Comparison of ENCODE assay signal across 1 cellular context in the genomic region with DNA sequence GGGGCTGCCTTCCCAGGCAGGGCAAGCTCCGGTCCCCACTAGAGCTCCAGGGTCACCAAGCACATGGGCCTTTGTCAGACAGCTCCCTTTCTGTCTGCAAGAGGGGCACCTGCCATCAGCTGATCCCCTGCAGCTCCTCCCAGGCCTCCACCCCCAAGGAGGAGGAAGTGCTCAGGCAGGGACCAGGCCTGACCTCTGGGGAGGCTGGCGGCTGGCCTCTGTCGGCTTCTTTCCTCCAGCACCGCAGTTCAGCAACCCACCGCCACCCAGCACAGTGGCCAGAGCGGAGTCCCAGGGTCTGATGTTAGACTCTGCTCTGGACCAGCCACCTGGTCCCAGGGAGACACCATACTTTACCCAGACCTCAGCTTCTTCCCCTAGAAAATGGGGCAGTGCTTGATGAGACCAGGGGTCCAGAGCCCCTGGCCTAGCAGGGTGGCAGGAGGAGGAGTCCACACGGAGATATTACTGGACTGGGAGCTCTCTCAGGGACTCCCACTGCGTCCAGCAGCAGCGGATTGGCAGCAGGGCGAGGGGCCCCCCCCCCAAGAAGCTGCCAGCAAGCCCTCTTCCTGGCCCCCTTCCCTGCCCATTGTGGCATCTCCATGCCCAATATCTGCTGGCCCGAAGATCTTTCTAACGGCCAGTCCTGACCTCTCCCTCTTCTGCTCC.
A peak's percentile ranks its signal among the peaks of the same experiment; 100 is the strongest.
TF ChIP-seq lines count a peak whose summit lies in the region.

No MANE protein-coding gene starts in this region.

TF ChIP-seq in HepG2, 621 proteins besides CTCF, POLR2A, EP300 and RAD21 (continues in another document):
- TF ChIP-seq, protein P1, sequence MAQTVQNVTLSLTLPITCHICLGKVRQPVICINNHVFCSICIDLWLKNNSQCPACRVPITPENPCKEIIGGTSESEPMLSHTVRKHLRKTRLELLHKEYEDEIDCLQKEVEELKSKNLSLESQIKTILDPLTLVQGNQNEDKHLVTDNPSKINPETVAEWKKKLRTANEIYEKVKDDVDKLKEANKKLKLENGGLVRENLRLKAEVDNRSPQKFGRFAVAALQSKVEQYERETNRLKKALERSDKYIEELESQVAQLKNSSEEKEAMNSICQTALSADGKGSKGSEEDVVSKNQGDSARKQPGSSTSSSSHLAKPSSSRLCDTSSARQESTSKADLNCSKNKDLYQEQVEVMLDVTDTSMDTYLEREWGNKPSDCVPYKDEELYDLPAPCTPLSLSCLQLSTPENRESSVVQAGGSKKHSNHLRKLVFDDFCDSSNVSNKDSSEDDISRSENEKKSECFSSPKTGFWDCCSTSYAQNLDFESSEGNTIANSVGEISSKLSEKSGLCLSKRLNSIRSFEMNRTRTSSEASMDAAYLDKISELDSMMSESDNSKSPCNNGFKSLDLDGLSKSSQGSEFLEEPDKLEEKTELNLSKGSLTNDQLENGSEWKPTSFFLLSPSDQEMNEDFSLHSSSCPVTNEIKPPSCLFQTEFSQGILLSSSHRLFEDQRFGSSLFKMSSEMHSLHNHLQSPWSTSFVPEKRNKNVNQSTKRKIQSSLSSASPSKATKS (CRISPR knock-in tag; IDR thresholded peaks at IDR 0.05) = no peak
- TF ChIP-seq ZNF768 (CRISPR knock-in tag; IDR thresholded peaks at IDR 0.05) = 0 out of 2 replicates have a peak, but pooled peaks have one; percentile 19
- TF ChIP-seq ZNF605 (CRISPR knock-in tag; IDR thresholded peaks at IDR 0.05) = no peak
- TF ChIP-seq ZBTB38 (CRISPR knock-in tag; IDR thresholded peaks at IDR 0.05) = peak; percentile 93
- no peak for TF ChIP-seq XRCC5 (optimal IDR thresholded peaks at IDR 0.05; ENCODE audit: low read length)
- no peak for TF ChIP-seq TSC22D2 (CRISPR knock-in tag; IDR thresholded peaks at IDR 0.05; ENCODE audit: borderline replicate concordance)
- TF ChIP-seq ZNF264 (CRISPR knock-in tag; IDR thresholded peaks at IDR 0.05) = no peak
- TF ChIP-seq, protein P2, sequence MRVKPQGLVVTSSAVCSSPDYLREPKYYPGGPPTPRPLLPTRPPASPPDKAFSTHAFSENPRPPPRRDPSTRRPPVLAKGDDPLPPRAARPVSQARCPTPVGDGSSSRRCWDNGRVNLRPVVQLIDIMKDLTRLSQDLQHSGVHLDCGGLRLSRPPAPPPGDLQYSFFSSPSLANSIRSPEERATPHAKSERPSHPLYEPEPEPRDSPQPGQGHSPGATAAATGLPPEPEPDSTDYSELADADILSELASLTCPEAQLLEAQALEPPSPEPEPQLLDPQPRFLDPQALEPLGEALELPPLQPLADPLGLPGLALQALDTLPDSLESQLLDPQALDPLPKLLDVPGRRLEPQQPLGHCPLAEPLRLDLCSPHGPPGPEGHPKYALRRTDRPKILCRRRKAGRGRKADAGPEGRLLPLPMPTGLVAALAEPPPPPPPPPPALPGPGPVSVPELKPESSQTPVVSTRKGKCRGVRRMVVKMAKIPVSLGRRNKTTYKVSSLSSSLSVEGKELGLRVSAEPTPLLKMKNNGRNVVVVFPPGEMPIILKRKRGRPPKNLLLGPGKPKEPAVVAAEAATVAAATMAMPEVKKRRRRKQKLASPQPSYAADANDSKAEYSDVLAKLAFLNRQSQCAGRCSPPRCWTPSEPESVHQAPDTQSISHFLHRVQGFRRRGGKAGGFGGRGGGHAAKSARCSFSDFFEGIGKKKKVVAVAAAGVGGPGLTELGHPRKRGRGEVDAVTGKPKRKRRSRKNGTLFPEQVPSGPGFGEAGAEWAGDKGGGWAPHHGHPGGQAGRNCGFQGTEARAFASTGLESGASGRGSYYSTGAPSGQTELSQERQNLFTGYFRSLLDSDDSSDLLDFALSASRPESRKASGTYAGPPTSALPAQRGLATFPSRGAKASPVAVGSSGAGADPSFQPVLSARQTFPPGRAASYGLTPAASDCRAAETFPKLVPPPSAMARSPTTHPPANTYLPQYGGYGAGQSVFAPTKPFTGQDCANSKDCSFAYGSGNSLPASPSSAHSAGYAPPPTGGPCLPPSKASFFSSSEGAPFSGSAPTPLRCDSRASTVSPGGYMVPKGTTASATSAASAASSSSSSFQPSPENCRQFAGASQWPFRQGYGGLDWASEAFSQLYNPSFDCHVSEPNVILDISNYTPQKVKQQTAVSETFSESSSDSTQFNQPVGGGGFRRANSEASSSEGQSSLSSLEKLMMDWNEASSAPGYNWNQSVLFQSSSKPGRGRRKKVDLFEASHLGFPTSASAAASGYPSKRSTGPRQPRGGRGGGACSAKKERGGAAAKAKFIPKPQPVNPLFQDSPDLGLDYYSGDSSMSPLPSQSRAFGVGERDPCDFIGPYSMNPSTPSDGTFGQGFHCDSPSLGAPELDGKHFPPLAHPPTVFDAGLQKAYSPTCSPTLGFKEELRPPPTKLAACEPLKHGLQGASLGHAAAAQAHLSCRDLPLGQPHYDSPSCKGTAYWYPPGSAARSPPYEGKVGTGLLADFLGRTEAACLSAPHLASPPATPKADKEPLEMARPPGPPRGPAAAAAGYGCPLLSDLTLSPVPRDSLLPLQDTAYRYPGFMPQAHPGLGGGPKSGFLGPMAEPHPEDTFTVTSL (CRISPR knock-in tag; IDR thresholded peaks at IDR 0.05; ENCODE audit: borderline replicate concordance) = no peak
- TF ChIP-seq, protein P3, sequence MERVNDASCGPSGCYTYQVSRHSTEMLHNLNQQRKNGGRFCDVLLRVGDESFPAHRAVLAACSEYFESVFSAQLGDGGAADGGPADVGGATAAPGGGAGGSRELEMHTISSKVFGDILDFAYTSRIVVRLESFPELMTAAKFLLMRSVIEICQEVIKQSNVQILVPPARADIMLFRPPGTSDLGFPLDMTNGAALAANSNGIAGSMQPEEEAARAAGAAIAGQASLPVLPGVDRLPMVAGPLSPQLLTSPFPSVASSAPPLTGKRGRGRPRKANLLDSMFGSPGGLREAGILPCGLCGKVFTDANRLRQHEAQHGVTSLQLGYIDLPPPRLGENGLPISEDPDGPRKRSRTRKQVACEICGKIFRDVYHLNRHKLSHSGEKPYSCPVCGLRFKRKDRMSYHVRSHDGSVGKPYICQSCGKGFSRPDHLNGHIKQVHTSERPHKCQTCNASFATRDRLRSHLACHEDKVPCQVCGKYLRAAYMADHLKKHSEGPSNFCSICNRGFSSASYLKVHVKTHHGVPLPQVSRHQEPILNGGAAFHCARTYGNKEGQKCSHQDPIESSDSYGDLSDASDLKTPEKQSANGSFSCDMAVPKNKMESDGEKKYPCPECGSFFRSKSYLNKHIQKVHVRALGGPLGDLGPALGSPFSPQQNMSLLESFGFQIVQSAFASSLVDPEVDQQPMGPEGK (CRISPR knock-in tag; IDR thresholded peaks at IDR 0.05) = 0 out of 2 replicates have a peak, but pooled peaks have one; percentile 17
- TF ChIP-seq, protein P4, sequence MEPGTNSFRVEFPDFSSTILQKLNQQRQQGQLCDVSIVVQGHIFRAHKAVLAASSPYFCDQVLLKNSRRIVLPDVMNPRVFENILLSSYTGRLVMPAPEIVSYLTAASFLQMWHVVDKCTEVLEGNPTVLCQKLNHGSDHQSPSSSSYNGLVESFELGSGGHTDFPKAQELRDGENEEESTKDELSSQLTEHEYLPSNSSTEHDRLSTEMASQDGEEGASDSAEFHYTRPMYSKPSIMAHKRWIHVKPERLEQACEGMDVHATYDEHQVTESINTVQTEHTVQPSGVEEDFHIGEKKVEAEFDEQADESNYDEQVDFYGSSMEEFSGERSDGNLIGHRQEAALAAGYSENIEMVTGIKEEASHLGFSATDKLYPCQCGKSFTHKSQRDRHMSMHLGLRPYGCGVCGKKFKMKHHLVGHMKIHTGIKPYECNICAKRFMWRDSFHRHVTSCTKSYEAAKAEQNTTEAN (CRISPR knock-in tag; conservative IDR thresholded peaks at IDR 0.05) = no peak
- TF ChIP-seq, protein P5, sequence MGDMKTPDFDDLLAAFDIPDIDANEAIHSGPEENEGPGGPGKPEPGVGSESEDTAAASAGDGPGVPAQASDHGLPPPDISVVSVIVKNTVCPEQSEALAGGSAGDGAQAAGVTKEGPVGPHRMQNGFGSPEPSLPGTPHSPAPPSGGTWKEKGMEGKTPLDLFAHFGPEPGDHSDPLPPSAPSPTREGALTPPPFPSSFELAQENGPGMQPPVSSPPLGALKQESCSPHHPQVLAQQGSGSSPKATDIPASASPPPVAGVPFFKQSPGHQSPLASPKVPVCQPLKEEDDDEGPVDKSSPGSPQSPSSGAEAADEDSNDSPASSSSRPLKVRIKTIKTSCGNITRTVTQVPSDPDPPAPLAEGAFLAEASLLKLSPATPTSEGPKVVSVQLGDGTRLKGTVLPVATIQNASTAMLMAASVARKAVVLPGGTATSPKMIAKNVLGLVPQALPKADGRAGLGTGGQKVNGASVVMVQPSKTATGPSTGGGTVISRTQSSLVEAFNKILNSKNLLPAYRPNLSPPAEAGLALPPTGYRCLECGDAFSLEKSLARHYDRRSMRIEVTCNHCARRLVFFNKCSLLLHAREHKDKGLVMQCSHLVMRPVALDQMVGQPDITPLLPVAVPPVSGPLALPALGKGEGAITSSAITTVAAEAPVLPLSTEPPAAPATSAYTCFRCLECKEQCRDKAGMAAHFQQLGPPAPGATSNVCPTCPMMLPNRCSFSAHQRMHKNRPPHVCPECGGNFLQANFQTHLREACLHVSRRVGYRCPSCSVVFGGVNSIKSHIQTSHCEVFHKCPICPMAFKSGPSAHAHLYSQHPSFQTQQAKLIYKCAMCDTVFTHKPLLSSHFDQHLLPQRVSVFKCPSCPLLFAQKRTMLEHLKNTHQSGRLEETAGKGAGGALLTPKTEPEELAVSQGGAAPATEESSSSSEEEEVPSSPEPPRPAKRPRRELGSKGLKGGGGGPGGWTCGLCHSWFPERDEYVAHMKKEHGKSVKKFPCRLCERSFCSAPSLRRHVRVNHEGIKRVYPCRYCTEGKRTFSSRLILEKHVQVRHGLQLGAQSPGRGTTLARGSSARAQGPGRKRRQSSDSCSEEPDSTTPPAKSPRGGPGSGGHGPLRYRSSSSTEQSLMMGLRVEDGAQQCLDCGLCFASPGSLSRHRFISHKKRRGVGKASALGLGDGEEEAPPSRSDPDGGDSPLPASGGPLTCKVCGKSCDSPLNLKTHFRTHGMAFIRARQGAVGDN (CRISPR knock-in tag; IDR thresholded peaks at IDR 0.05) = peak; percentile 46; the same call in 1 of the 2 replicates
- TF ChIP-seq, protein P6, sequence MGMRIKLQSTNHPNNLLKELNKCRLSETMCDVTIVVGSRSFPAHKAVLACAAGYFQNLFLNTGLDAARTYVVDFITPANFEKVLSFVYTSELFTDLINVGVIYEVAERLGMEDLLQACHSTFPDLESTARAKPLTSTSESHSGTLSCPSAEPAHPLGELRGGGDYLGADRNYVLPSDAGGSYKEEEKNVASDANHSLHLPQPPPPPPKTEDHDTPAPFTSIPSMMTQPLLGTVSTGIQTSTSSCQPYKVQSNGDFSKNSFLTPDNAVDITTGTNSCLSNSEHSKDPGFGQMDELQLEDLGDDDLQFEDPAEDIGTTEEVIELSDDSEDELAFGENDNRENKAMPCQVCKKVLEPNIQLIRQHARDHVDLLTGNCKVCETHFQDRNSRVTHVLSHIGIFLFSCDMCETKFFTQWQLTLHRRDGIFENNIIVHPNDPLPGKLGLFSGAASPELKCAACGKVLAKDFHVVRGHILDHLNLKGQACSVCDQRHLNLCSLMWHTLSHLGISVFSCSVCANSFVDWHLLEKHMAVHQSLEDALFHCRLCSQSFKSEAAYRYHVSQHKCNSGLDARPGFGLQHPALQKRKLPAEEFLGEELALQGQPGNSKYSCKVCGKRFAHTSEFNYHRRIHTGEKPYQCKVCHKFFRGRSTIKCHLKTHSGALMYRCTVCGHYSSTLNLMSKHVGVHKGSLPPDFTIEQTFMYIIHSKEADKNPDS (CRISPR knock-in tag; IDR thresholded peaks at IDR 0.05) = no peak
- no peak for TF ChIP-seq SUZ12 (IDR thresholded peaks at IDR 0.05; ENCODE audit: low read depth, low read length)
- TF ChIP-seq SALL1 (CRISPR knock-in tag; IDR thresholded peaks at IDR 0.05) = 0 out of 2 replicates have a peak, but pooled peaks have one; percentile 14
- TF ChIP-seq, protein P7, sequence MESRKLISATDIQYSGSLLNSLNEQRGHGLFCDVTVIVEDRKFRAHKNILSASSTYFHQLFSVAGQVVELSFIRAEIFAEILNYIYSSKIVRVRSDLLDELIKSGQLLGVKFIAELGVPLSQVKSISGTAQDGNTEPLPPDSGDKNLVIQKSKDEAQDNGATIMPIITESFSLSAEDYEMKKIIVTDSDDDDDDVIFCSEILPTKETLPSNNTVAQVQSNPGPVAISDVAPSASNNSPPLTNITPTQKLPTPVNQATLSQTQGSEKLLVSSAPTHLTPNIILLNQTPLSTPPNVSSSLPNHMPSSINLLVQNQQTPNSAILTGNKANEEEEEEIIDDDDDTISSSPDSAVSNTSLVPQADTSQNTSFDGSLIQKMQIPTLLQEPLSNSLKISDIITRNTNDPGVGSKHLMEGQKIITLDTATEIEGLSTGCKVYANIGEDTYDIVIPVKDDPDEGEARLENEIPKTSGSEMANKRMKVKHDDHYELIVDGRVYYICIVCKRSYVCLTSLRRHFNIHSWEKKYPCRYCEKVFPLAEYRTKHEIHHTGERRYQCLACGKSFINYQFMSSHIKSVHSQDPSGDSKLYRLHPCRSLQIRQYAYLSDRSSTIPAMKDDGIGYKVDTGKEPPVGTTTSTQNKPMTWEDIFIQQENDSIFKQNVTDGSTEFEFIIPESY (CRISPR knock-in tag; IDR thresholded peaks at IDR 0.05) = peak; percentile 98
- TF ChIP-seq, protein P8, sequence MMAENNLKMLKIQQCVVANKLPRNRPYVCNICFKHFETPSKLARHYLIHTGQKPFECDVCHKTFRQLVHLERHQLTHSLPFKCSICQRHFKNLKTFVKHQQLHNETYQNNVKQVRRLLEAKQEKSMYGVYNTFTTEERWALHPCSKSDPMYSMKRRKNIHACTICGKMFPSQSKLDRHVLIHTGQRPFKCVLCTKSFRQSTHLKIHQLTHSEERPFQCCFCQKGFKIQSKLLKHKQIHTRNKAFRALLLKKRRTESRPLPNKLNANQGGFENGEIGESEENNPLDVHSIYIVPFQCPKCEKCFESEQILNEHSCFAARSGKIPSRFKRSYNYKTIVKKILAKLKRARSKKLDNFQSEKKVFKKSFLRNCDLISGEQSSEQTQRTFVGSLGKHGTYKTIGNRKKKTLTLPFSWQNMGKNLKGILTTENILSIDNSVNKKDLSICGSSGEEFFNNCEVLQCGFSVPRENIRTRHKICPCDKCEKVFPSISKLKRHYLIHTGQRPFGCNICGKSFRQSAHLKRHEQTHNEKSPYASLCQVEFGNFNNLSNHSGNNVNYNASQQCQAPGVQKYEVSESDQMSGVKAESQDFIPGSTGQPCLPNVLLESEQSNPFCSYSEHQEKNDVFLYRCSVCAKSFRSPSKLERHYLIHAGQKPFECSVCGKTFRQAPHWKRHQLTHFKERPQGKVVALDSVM (CRISPR knock-in tag; IDR thresholded peaks at IDR 0.05) = peak; percentile 73
- TF ChIP-seq ZNF441 (CRISPR knock-in tag; IDR thresholded peaks at IDR 0.05; ENCODE audit: borderline replicate concordance) = no peak
- TF ChIP-seq, protein P9, sequence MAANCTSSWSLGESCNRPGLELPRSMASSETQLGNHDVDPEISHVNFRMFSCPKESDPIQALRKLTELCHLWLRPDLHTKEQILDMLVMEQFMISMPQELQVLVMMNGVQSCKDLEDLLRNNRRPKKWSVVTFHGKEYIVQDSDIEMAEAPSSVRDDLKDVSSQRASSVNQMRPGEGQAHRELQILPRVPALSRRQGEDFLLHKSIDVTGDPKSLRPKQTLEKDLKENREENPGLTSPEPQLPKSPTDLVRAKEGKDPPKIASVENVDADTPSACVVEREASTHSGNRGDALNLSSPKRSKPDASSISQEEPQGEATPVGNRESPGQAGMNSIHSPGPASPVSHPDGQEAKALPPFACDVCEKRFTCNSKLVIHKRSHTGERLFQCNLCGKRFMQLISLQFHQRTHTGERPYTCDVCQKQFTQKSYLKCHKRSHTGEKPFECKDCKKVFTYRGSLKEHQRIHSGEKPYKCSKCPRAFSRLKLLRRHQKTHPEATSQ (CRISPR knock-in tag; IDR thresholded peaks at IDR 0.05; ENCODE audit: borderline replicate concordance) = no peak
- no peak for TF ChIP-seq NCOA1 (CRISPR knock-in tag; IDR thresholded peaks at IDR 0.05)
